ENCODE assay signal across 23 cellular contexts in the genomic region with DNA sequence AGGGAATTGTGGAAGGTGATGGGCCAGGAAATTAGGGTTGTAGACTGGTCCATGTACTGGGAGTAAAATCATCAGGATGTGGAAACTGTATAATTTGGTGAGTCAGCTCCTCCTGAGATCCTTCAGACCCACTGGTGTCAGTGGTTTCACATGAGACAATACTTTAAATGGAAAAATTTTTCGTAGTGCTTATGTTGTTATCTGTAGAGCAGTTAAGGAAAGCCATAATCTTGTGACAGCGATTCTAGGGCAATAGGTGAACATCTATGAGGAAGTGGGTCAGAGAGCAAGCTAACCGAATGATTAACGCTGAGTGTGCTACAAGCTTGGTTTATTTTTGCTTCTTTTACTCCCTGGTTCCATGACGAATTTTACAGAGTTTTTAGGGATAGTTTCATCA.
"Had no signal": no experiment of that assay in that cellular context is flagged by ENCODE, and none has a peak within 500 bp of the region (broad histone marks: within the 10 kb centered on the region; RNA-seq: fewer than 3 reads in every experiment).

No MANE protein-coding gene starts in this region.

- H3K4me1 ChIP-seq: gastroesophageal sphincter, pancreas, upper lobe of left lung had no signal

- H3K9me3 ChIP-seq: esophagus squamous epithelium, gastroesophageal sphincter, pancreas, thoracic aorta, upper lobe of left lung had no signal

- H3K9me3 Mint-ChIP-seq: nephron progenitor cell had no signal

- H3K36me3 Mint-ChIP-seq: brain had no signal

- H3K4me3 ChIP-seq: dorsolateral prefrontal cortex, esophagus squamous epithelium, gastroesophageal sphincter, pancreas, thoracic aorta, upper lobe of left lung had no signal

- H3K27me3 ChIP-seq: dorsolateral prefrontal cortex, esophagus squamous epithelium, gastroesophageal sphincter, pancreas, upper lobe of left lung had no signal

- H3K27ac ChIP-seq: esophagus squamous epithelium, gastroesophageal sphincter, pancreas, thoracic aorta, upper lobe of left lung had no signal

- H3K36me3 ChIP-seq: esophagus squamous epithelium, gastroesophageal sphincter, pancreas, thoracic aorta, upper lobe of left lung had no signal

- H3K4me1 Mint-ChIP-seq: activated CD4-positive, alpha-beta T cell treated with anti-CD3 and anti-CD28 coated beads for 36 hours; activated naive CD8-positive, alpha-beta T cell treated with anti-CD3 and anti-CD28 coated beads, Interleukin-2, amount 50 U/mL, for 24 hours; nephron progenitor cell had no signal

- H3K27ac Mint-ChIP-seq: activated CD4-positive, alpha-beta T cell treated with anti-CD3 and anti-CD28 coated beads for 36 hours; activated naive CD8-positive, alpha-beta T cell treated with anti-CD3 and anti-CD28 coated beads, Interleukin-2, amount 50 U/mL, for 24 hours; nephron progenitor cell; WTC11 had no signal

- H3K4me3 Mint-ChIP-seq: activated CD4-positive, alpha-beta T cell treated with anti-CD3 and anti-CD28 coated beads for 36 hours; activated naive CD8-positive, alpha-beta T cell treated with anti-CD3 and anti-CD28 coated beads, Interleukin-2, amount 50 U/mL, for 24 hours; brain; nephron progenitor cell; WTC11 had no signal

- H3K27me3 Mint-ChIP-seq: activated CD4-positive, alpha-beta T cell treated with anti-CD3 and anti-CD28 coated beads for 36 hours; activated naive CD8-positive, alpha-beta T cell treated with anti-CD3 and anti-CD28 coated beads, Interleukin-2, amount 50 U/mL, for 24 hours; brain had no signal

- ATAC-seq: activated CD4-positive, alpha-beta T cell treated with anti-CD3 and anti-CD28 coated beads for 36 hours; activated naive CD8-positive, alpha-beta T cell treated with anti-CD3 and anti-CD28 coated beads, Interleukin-2, amount 50 U/mL, for 24 hours; gastroesophageal sphincter; left cardiac atrium; pancreas; right cardiac atrium; WTC11 had no signal

- DNase-seq: activated CD4-positive, alpha-beta T cell treated with anti-CD3 and anti-CD28 coated beads for 36 hours; activated CD4-positive, alpha-beta T cell treated with anti-CD3 and anti-CD28 coated beads, Interleukin-2, amount 50 U/mL, for 48 hours; activated gamma-delta T cell; activated naive CD4-positive, alpha-beta T cell treated with anti-CD3 and anti-CD28 coated beads, Interleukin-2, amount 50 U/mL, for 16 hours; activated naive CD8-positive, alpha-beta T cell treated with anti-CD3 and anti-CD28 coated beads, Interleukin-2, amount 50 U/mL, for 24 hours; anterior cingulate cortex; caudate nucleus; dorsolateral prefrontal cortex; esophagus squamous epithelium; head of caudate nucleus; islet precursor cell; left cardiac atrium; mesenchymal stem cell; nephron progenitor cell; pancreas; right cardiac atrium; stimulated activated CD4-positive, alpha-beta T cell treated with anti-CD3 and anti-CD28 coated beads, Interleukin-4, amount 100 ng/mL, for 24 hours; stimulated activated naive CD4-positive, alpha-beta T cell treated with Interleukin-2 at 50 U/mL for 16 hours; upper lobe of left lung had no signal
